14 cellular contexts compared by ENCODE assay signal in genomic region chr4:38940476-38940875, GRCh38.
"Had no signal": no experiment of that assay in that cellular context is flagged by ENCODE, and none has a peak within 500 bp of the region (broad histone marks: within the 10 kb centered on the region; RNA-seq: fewer than 3 reads in every experiment).

No MANE protein-coding gene starts in this region.

- H3K4me1 Mint-ChIP-seq: WTC11 had no signal

- H3K9me3 ChIP-seq: heart left ventricle, neutrophil, thoracic aorta had no signal

- ATAC-seq: heart left ventricle; naive thymus-derived CD4-positive, alpha-beta T cell; sciatic nerve; WTC11 had no signal

- DNase-seq: activated CD4-positive, alpha-beta T cell treated with anti-CD3 and anti-CD28 coated beads, Interleukin-2, amount 10 ng/mL, durations not matched to agents 7 days and 5 days; aorta; foreskin melanocyte; heart left ventricle; naive thymus-derived CD4-positive, alpha-beta T cell; posterior cingulate gyrus; stimulated activated CD4-positive, alpha-beta T cell treated with anti-CD3 and anti-CD28 coated beads, Interleukin-2, amount 100 ng/mL, for 24 hours; stimulated activated naive CD4-positive, alpha-beta T cell treated with Interleukin-2 at 50 U/mL for 16 hours; T-helper 1 cell had no signal

- H3K36me3 Mint-ChIP-seq: activated naive CD8-positive, alpha-beta T cell had no signal

- H3K36me3 ChIP-seq: neutrophil had no signal

- H3K27ac ChIP-seq: neutrophil, thoracic aorta had no signal

- H3K27me3 ChIP-seq: heart left ventricle, neutrophil had no signal

- H3K27me3 Mint-ChIP-seq: activated CD4-positive, alpha-beta T cell treated with anti-CD3 and anti-CD28 coated beads, Interleukin-2, amount 10 ng/mL, durations not matched to agents 7 days and 5 days; activated naive CD8-positive, alpha-beta T cell; naive thymus-derived CD4-positive, alpha-beta T cell had no signal

- H3K27ac Mint-ChIP-seq: activated CD4-positive, alpha-beta T cell treated with anti-CD3 and anti-CD28 coated beads, Interleukin-2, amount 10 ng/mL, durations not matched to agents 7 days and 5 days; activated naive CD8-positive, alpha-beta T cell; WTC11 had no signal

- H3K4me3 Mint-ChIP-seq: activated CD4-positive, alpha-beta T cell treated with anti-CD3 and anti-CD28 coated beads, Interleukin-2, amount 10 ng/mL, durations not matched to agents 7 days and 5 days; activated naive CD8-positive, alpha-beta T cell; naive thymus-derived CD4-positive, alpha-beta T cell; WTC11 had no signal

- H3K4me3 ChIP-seq: heart left ventricle, thoracic aorta had no signal

- H3K9me3 Mint-ChIP-seq: activated CD4-positive, alpha-beta T cell treated with anti-CD3 and anti-CD28 coated beads, Interleukin-2, amount 10 ng/mL, durations not matched to agents 7 days and 5 days; naive thymus-derived CD4-positive, alpha-beta T cell; WTC11 had no signal
